In the genomic region with DNA sequence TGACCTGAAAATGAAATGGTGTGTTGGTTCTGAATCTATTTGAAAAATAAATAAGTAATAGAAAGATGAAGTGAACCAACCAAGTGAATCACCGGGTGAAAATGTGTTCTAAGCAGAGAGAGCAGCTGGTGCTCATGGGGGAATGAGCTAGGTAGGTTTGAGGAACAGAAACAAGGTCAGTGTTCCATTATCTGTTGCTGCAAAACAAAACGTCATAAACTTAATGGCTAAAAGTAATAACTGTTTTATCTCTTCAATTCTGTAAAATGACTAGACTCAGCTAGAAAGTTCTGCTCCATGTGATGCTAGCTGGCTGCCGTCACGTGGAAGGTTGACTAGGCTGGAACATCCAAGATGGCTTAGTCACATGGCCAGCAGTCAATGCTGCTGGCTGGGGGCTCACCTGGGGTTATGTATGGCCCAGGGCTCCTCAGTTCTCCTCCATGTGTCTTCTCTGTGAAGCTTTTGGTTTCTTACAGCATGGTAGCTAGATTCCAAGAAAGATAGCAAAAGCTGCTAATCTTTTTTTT, we compare ENCODE assay signal across 9 cellular contexts. TPM values are rescaled to one million over a fixed set of nuclear protein-coding genes. Genes with fewer than 3 reads are reported as not detected.
DNase-seq lines count a peak whose midpoint lies in the region; ATAC-seq and TF ChIP-seq lines count a peak whose summit lies in the region.
"Had no signal": no experiment of that assay in that cellular context is flagged by ENCODE, and none has a peak within 500 bp of the region (broad histone marks: within the 10 kb centered on the region; RNA-seq: fewer than 3 reads in every experiment).

No MANE protein-coding gene starts in this region.

- H3K4me1 ChIP-seq in DOHH2 (ENCODE audit: control insufficient read depth, low read length): peaks cover 80% of the 10 kb centered on the region
- H3K4me1 ChIP-seq in mesendoderm (ENCODE audit: control insufficient read depth, low read depth, low read length): no peaks in the 10 kb centered on the region

- H3K27me3 ChIP-seq in DOHH2 (ENCODE audit: control insufficient read depth, low read length) (no peaks in the 10 kb centered on the region), mesendoderm (ENCODE audit: insufficient read depth, low read length, poor library complexity) (no peaks in the 10 kb centered on the region)

- no peak overlapping the region for H3K18ac ChIP-seq in mesendoderm (ENCODE audit: low read length)

- no peak overlapping the region for H2AK5ac ChIP-seq in mesendoderm (ENCODE audit: low read length)

- no peak for TF ChIP-seq CTCF in DOHH2 (IDR thresholded peaks at IDR 0.05; ENCODE audit: low read depth, low read length, poor library complexity, severe bottlenecking)

- no peak overlapping the region for H2BK5ac ChIP-seq in mesendoderm (ENCODE audit: low read length)

- H3K36me3 ChIP-seq in DOHH2 (ENCODE audit: control insufficient read depth, low read length) (no peaks in the 10 kb centered on the region), mesendoderm (ENCODE audit: control insufficient read depth, insufficient read depth, low read length) (no peaks in the 10 kb centered on the region)

- H4K20me1 ChIP-seq in DOHH2 (ENCODE audit: control insufficient read depth, insufficient read depth, low read depth, low read length): no peaks in the 10 kb centered on the region

- peaks cover 40% of the 10 kb centered on the region for H3F3A ChIP-seq in DOHH2 (ENCODE audit: control insufficient read depth, insufficient read depth)

- no peak overlapping the region for H2BK120ac ChIP-seq in mesendoderm (ENCODE audit: low read depth, low read length)

- ATAC-seq in GM19324 (IDR thresholded peaks at IDR 0.05; ENCODE audit: low FRiP score, unreplicated experiment) (peak; percentile 88), HG03039 (IDR thresholded peaks at IDR 0.05; ENCODE audit: unreplicated experiment) (peak; percentile 76)

- peak overlapping the region; percentile 90 for H3K4me2 ChIP-seq in DOHH2 (ENCODE audit: low read length)
- no peak overlapping the region for H3K4me2 ChIP-seq in mesendoderm (ENCODE audit: low read length)

- H3K4ac ChIP-seq in mesendoderm (ENCODE audit: low read depth, low read length): no peak overlapping the region

- H3K4me3 ChIP-seq in DOHH2 (ENCODE audit: low read length) (peak overlapping the region; percentile 66), mesendoderm (ENCODE audit: low read length) (no peak overlapping the region)

- H4K8ac ChIP-seq in mesendoderm (ENCODE audit: low read depth, low read length): no peak overlapping the region

- H3K79me2 ChIP-seq in DOHH2 (ENCODE audit: control insufficient read depth, low read length): no peaks in the 10 kb centered on the region
- no peaks in the 10 kb centered on the region for H3K79me2 ChIP-seq in mesendoderm (ENCODE audit: control insufficient read depth, insufficient read depth, low read length)

- in situ Hi-C loops in KBM-7 (cut with MboI; ENCODE audit: low pct_unique_long_range_greater_than_20kb, low sequenced_read_pairs): no loop called here

- no CpG with 5 or more reads among the region's 4 CpGs for WGBS in mesendoderm (ENCODE audit: extremely low coverage, insufficient coverage, low lambda C conversion rate)

- no peak overlapping the region for H3K56ac ChIP-seq in mesendoderm (ENCODE audit: low read length)

- H3K23ac ChIP-seq in mesendoderm (ENCODE audit: low read length): no peak overlapping the region

- DNase-seq in RPMI8226: peak; percentile 90
- no peak for DNase-seq in mesendoderm
- DNase-seq in KBM-7: no peak
- DNase-seq in activated CD4-positive, alpha-beta T cell treated with anti-CD3 and anti-CD28 coated beads for 1 hour: no peak
- no peak for DNase-seq in cortex of kidney (lab: John Stamatoyannopoulos, UW)
- DNase-seq: NCI-H1694 treated with DMSO at 0.1 percent for 48 hours had no signal

- no peaks in the 10 kb centered on the region for H3K9me2 ChIP-seq in DOHH2 (replicated peaks; ENCODE audit: control insufficient read depth, low read length)

- H3K79me1 ChIP-seq in mesendoderm (ENCODE audit: low read length): no peaks in the 10 kb centered on the region

- H3K9me3 ChIP-seq in DOHH2 (ENCODE audit: control insufficient read depth, insufficient read depth, low read length): no peaks in the 10 kb centered on the region

- H3K27ac ChIP-seq in DOHH2 (ENCODE audit: low read depth, low read length): peak overlapping the region; percentile 99
- no peak overlapping the region for H3K27ac ChIP-seq in mesendoderm (ENCODE audit: low read depth, low read length)

- no peak overlapping the region for H2BK15ac ChIP-seq in mesendoderm (replicated peaks; ENCODE audit: low read depth)

- H4K5ac ChIP-seq in mesendoderm (ENCODE audit: low read length): no peak overlapping the region

- H3K9ac ChIP-seq in mesendoderm (ENCODE audit: low read length): no peak overlapping the region

RNA-seq across cellular contexts. Expression of a gene that starts 13.3 kb away (rescaled TPM):
- polyA plus RNA-seq in mesendoderm (2013, experiment 1 of 2): 2.8 TPM
- 3.0 TPM for polyA plus RNA-seq in mesendoderm (2013, experiment 2 of 2)
